8 cellular contexts compared by ENCODE assay signal in genomic region chr19:14248578-14249011, GRCh38. TPM values are rescaled to one million over a fixed set of nuclear protein-coding genes. Genes with fewer than 3 reads are reported as not detected.
DNase-seq lines count a peak whose midpoint lies in the region; ATAC-seq and TF ChIP-seq lines count a peak whose summit lies in the region.

No MANE protein-coding gene starts in this region.

- no peak for TF ChIP-seq EP300 in tibial nerve (IDR thresholded peaks at IDR 0.05)

- no peaks in the 10 kb centered on the region for H3K36me3 Mint-ChIP-seq in activated T-cell treated with anti-CD3 and anti-CD28 coated beads, Interleukin-2, amount 50 U/mL, for 24 hours (ENCODE audit: low read depth)

- peaks cover 6% of the 10 kb centered on the region for H3K4me1 Mint-ChIP-seq in activated T-cell treated with anti-CD3 and anti-CD28 coated beads, Interleukin-2, amount 50 U/mL, for 24 hours (ENCODE audit: low read depth)

- peak overlapping the region in 3 of 4 donors; percentile 19 to 54 (median 43) for H3K27ac ChIP-seq in tibial nerve

- H3K4me3 ChIP-seq in fibroblast of villous mesenchyme (ENCODE audit: low read depth, low read length) (peak overlapping the region; percentile 53), tibial nerve (peak overlapping the region; percentile 36 to 55 (median 50))

- TF ChIP-seq POLR2A in tibial nerve (IDR thresholded peaks at IDR 0.05), result no peak

- H3K27me3 Mint-ChIP-seq in activated T-cell treated with anti-CD3 and anti-CD28 coated beads, Interleukin-2, amount 50 U/mL, for 24 hours, result no peaks in the 10 kb centered on the region

- ATAC-seq in HG03342 (IDR thresholded peaks at IDR 0.05; ENCODE audit: unreplicated experiment), result no peak
- no peak for ATAC-seq in HG03521 (IDR thresholded peaks at IDR 0.05; ENCODE audit: unreplicated experiment)

- H3K9me3 ChIP-seq in tibial nerve, result no peaks in the 10 kb centered on the region

- peak overlapping the region; percentile 47 for H3K27ac Mint-ChIP-seq in activated T-cell treated with anti-CD3 and anti-CD28 coated beads, Interleukin-2, amount 50 U/mL, for 24 hours

- DNase-seq in DMS153 treated with DMSO at 0.1 percent for 48 hours (lab: John Stamatoyannopoulos, UW; ENCODE audit: unreplicated experiment), result peak; percentile 26
- peak; percentile 90 for DNase-seq in NCI-H2171 treated with DMSO at 0.1 percent for 48 hours (lab: John Stamatoyannopoulos, UW)
- DNase-seq in activated T-cell treated with anti-CD3 and anti-CD28 coated beads, Interleukin-2, amount 50 U/mL, for 24 hours, result no peak
- peak; percentile 46 for DNase-seq in fibroblast of villous mesenchyme (ENCODE audit: low read depth)
- peak in 52 of 56 donors; percentile 7 to 85 (median 52) for DNase-seq in nucleus accumbens (lab: John Stamatoyannopoulos, UW)
- peak; percentile 14 to 21 for DNase-seq in tibial nerve (ENCODE audit: low spot score in 2 of 2)

- no peak for TF ChIP-seq CTCF in fibroblast of villous mesenchyme (IDR thresholded peaks at IDR 0.05; ENCODE audit: insufficient read depth, low read depth, low read length)
- TF ChIP-seq CTCF in tibial nerve (IDR thresholded peaks at IDR 0.05), result no peak

- no peaks in the 10 kb centered on the region for H3K36me3 ChIP-seq in tibial nerve

- peaks cover 0 to 20% (median 3%) of the 10 kb centered on the region in 4 donors for H3K4me1 ChIP-seq in tibial nerve

- H3K27me3 ChIP-seq in tibial nerve, result peaks cover 0 to 17% of the 10 kb centered on the region in 2 donors

- H3K9me3 Mint-ChIP-seq in activated T-cell treated with anti-CD3 and anti-CD28 coated beads, Interleukin-2, amount 50 U/mL, for 24 hours, result no peaks in the 10 kb centered on the region

- H3K4me3 Mint-ChIP-seq in activated T-cell treated with anti-CD3 and anti-CD28 coated beads, Interleukin-2, amount 50 U/mL, for 24 hours, result peak overlapping the region; percentile 10

- 1% methylated on average over 16 to 19 of the region's 20 CpGs for WGBS in tibial nerve, 2 donors

RNA-seq across cellular contexts. Expression of gene ADGRL1, which starts 42.6 kb away (rescaled TPM):
- total RNA-seq in fibroblast of villous mesenchyme (1.7 and 1.9 TPM in 2 replicates), tibial nerve (10 to 100 TPM in 2 of 4 donors, 1 to 10 TPM in 2; 8.0 to 17.5 (median 11.2) TPM)
